In genomic region chr2:48221846-48222516, GRCh38 we compare ENCODE assay signal across 1 cellular context.
TF ChIP-seq lines count a peak whose summit lies in the region.

No MANE protein-coding gene starts in this region.

TF ChIP-seq in K562, 482 proteins besides CTCF, POLR2A, EP300 and RAD21 (continued from another document):
- peak; percentile 86 for TF ChIP-seq FOSL1 (tag; conservative IDR thresholded peaks at IDR 0.05)
- no peak for TF ChIP-seq HMG20A (CRISPR knock-in tag; conservative IDR thresholded peaks at IDR 0.05)
- no peak for TF ChIP-seq TRIM24 (IDR thresholded peaks at IDR 0.05)
- TF ChIP-seq, protein P1, sequence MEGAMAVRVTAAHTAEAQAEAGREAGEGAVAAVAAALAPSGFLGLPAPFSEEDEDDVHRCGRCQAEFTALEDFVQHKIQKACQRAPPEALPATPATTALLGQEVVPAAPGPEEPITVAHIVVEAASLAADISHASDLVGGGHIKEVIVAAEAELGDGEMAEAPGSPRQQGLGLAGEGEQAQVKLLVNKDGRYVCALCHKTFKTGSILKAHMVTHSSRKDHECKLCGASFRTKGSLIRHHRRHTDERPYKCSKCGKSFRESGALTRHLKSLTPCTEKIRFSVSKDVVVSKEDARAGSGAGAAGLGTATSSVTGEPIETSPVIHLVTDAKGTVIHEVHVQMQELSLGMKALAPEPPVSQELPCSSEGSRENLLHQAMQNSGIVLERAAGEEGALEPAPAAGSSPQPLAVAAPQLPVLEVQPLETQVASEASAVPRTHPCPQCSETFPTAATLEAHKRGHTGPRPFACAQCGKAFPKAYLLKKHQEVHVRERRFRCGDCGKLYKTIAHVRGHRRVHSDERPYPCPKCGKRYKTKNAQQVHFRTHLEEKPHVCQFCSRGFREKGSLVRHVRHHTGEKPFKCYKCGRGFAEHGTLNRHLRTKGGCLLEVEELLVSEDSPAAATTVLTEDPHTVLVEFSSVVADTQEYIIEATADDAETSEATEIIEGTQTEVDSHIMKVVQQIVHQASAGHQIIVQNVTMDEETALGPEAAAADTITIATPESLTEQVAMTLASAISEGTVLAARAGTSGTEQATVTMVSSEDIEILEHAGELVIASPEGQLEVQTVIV (CRISPR knock-in tag; IDR thresholded peaks at IDR 0.05; ENCODE audit: borderline replicate concordance), result no peak
- TF ChIP-seq ZNF232 (CRISPR knock-in tag; IDR thresholded peaks at IDR 0.05), result no peak
- TF ChIP-seq FUS (optimal IDR thresholded peaks at IDR 0.05; ENCODE audit: low read depth, low read length), result no peak
- TF ChIP-seq, protein P2, sequence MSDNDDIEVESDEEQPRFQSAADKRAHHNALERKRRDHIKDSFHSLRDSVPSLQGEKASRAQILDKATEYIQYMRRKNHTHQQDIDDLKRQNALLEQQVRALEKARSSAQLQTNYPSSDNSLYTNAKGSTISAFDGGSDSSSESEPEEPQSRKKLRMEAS (CRISPR knock-in tag; IDR thresholded peaks at IDR 0.05), result no peak
- peak; percentile 58; the same call in 1 of the 2 replicates for TF ChIP-seq SOX6 (IDR thresholded peaks at IDR 0.05)
- TF ChIP-seq, protein P3, sequence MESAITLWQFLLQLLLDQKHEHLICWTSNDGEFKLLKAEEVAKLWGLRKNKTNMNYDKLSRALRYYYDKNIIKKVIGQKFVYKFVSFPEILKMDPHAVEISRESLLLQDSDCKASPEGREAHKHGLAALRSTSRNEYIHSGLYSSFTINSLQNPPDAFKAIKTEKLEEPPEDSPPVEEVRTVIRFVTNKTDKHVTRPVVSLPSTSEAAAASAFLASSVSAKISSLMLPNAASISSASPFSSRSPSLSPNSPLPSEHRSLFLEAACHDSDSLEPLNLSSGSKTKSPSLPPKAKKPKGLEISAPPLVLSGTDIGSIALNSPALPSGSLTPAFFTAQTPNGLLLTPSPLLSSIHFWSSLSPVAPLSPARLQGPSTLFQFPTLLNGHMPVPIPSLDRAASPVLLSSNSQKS (CRISPR knock-in tag; IDR thresholded peaks at IDR 0.05), result no peak
- TF ChIP-seq BCOR (IDR thresholded peaks at IDR 0.05), result no peak
- TF ChIP-seq ATF3 (IDR thresholded peaks at IDR 0.05), result peak; percentile 63; the same call in 1 of the 2 replicates
- no peak for TF ChIP-seq ATF3 (CRISPR knock-in tag; conservative IDR thresholded peaks at IDR 0.05)
- no peak for TF ChIP-seq TFE3 (CRISPR knock-in tag; IDR thresholded peaks at IDR 0.05)
- no peak for TF ChIP-seq ZNF347 (CRISPR knock-in tag; IDR thresholded peaks at IDR 0.05; ENCODE audit: low read depth)
- TF ChIP-seq CEBPG (CRISPR knock-in tag; IDR thresholded peaks at IDR 0.05), result no peak
- TF ChIP-seq CEBPG (tag; conservative IDR thresholded peaks at IDR 0.05 in 1 of 2, IDR thresholded peaks at IDR 0.05 in 1 of 2), result 0 out of 4 replicates have a peak, but pooled peaks of 1 of the 2 experiments have one; percentile 42
- no peak for TF ChIP-seq GABPA (tag; conservative IDR thresholded peaks at IDR 0.05; ENCODE audit: low read depth)
- TF ChIP-seq ZNF444 (CRISPR knock-in tag; IDR thresholded peaks at IDR 0.05), result no peak
- 0 out of 2 replicates have a peak, but pooled peaks have one; percentile 24 for TF ChIP-seq JUN (IDR thresholded peaks at IDR 0.05; ENCODE audit: borderline replicate concordance, low read depth, low read length)
- no peak for TF ChIP-seq JUN (CRISPR knock-in tag; IDR thresholded peaks at IDR 0.05; ENCODE audit: borderline replicate concordance)
- TF ChIP-seq KDM1A (IDR thresholded peaks at IDR 0.05), result no peak
- TF ChIP-seq ZBTB2 (IDR thresholded peaks at IDR 0.05), result no peak
